In genomic region chr11:83801799-83802198, GRCh38 we compare ENCODE assay signal across 16 cellular contexts.
DNase-seq lines count a peak whose midpoint lies in the region; ATAC-seq and TF ChIP-seq lines count a peak whose summit lies in the region.
"Had no signal": no experiment of that assay in that cellular context is flagged by ENCODE, and none has a peak within 500 bp of the region (broad histone marks: within the 10 kb centered on the region; RNA-seq: fewer than 3 reads in every experiment).

No MANE protein-coding gene starts in this region.

- no peak overlapping the region for H3K27ac Mint-ChIP-seq in WTC11
- H3K27ac Mint-ChIP-seq: CD8-positive, alpha-beta T cell had no signal

- POLR2A ChIA-PET in WTC11 (lab: Charles Lee) = no interaction called here

- no peak overlapping the region for H3K4me3 ChIP-seq in GM06990 (replicated peaks; ENCODE audit: low read depth, low read length)
- H3K4me3 ChIP-seq in Jurkat, Clone E6-1 (ENCODE audit: low read length) = no peak overlapping the region
- no peak overlapping the region for H3K4me3 ChIP-seq in mesendoderm (ENCODE audit: low read length)
- H3K4me3 ChIP-seq: lung, spleen had no signal

- no peak for DNase-seq in GM06990 (ENCODE audit: extremely low read depth, insufficient read length)
- DNase-seq in Jurkat, Clone E6-1 (ENCODE audit: low read depth, low spot score) = peak; percentile 11
- DNase-seq in WTC11 (ENCODE audit: low spot score) = no peak
- peak; percentile 42 for DNase-seq in mesendoderm
- no peak for DNase-seq in NOMO-1 (lab: John Stamatoyannopoulos, UW; ENCODE audit: unreplicated experiment in 2 of 2)
- no peak for DNase-seq in NCI-H1436 treated with DMSO at 0.1 percent for 48 hours (lab: John Stamatoyannopoulos, UW)
- DNase-seq: activated naive CD4-positive, alpha-beta T cell; CD8-positive, alpha-beta T cell; GF-D8; hypothalamus; nucleus accumbens; SHP77; spleen had no signal

- no peak overlapping the region for H3K9ac ChIP-seq in mesendoderm (ENCODE audit: low read length)

- TF ChIP-seq CTCF in GM06990 (IDR thresholded peaks at IDR 0.05; ENCODE audit: insufficient read depth, low read length, poor library complexity, severe bottlenecking) (peak; percentile 31), WTC11 (IDR thresholded peaks at IDR 0.05) (no peak)

- CTCF ChIA-PET in WTC11 (lab: Charles Lee) = interaction anchor here (0.8 to 1.2 kb wide), 2 partner anchors 8 to 509 kb away, joined by 3 to 4 read pairs; no protein-coding TSS in a partner anchor

- H3K4me2 ChIP-seq in mesendoderm (ENCODE audit: low read length) = no peak overlapping the region

- H3K27ac ChIP-seq in mesendoderm (ENCODE audit: low read depth, low read length) = no peak overlapping the region
- H3K27ac ChIP-seq: spleen had no signal

- H3K4ac ChIP-seq in mesendoderm (ENCODE audit: low read depth, low read length) = no peak overlapping the region

- H4K5ac ChIP-seq in mesendoderm (ENCODE audit: low read length) = no peak overlapping the region

- H2BK5ac ChIP-seq in mesendoderm (ENCODE audit: low read length) = no peak overlapping the region

- H3K79me2 ChIP-seq in mesendoderm (ENCODE audit: control insufficient read depth, insufficient read depth, low read length) = no peaks in the 10 kb centered on the region

- no peak overlapping the region for H3K4me3 Mint-ChIP-seq in WTC11
- H3K4me3 Mint-ChIP-seq: CD8-positive, alpha-beta T cell had no signal

- H4K8ac ChIP-seq in mesendoderm (ENCODE audit: low read depth, low read length) = no peak overlapping the region

- H3K79me1 ChIP-seq in mesendoderm (ENCODE audit: low read length) = no peaks in the 10 kb centered on the region

- H3K9me3 Mint-ChIP-seq in WTC11 = no peaks in the 10 kb centered on the region
- H3K9me3 Mint-ChIP-seq: CD8-positive, alpha-beta T cell had no signal

- peak; percentile 80 for ATAC-seq in WTC11
- no peak for ATAC-seq in HG03442 (IDR thresholded peaks at IDR 0.05; ENCODE audit: unreplicated experiment)
- no peak for ATAC-seq in GM18519 (IDR thresholded peaks at IDR 0.05; ENCODE audit: low FRiP score, unreplicated experiment)
- ATAC-seq: CD8-positive, alpha-beta T cell had no signal

- no peak overlapping the region for H2AK5ac ChIP-seq in mesendoderm (ENCODE audit: low read length)

- H3K36me3 ChIP-seq in GM06990 (ENCODE audit: control insufficient read depth, insufficient read depth, low read length) (no peaks in the 10 kb centered on the region), mesendoderm (ENCODE audit: control insufficient read depth, insufficient read depth, low read length) (no peaks in the 10 kb centered on the region)
- H3K36me3 ChIP-seq: spleen had no signal

- no peaks in the 10 kb centered on the region for H3K27me3 Mint-ChIP-seq in WTC11 (ENCODE audit: low read depth)

- no peaks in the 10 kb centered on the region for H3K36me3 Mint-ChIP-seq in WTC11
- H3K36me3 Mint-ChIP-seq: CD8-positive, alpha-beta T cell had no signal

- H3K27me3 ChIP-seq in GM06990 (replicated peaks; ENCODE audit: control insufficient read depth, insufficient read depth, low read length) (no peaks in the 10 kb centered on the region; the same call in 1 of the 2 replicates), mesendoderm (ENCODE audit: insufficient read depth, low read length, poor library complexity) (no peaks in the 10 kb centered on the region)
- H3K27me3 ChIP-seq: spleen had no signal

- H3K18ac ChIP-seq in mesendoderm (ENCODE audit: low read length) = no peak overlapping the region

- H2BK15ac ChIP-seq in mesendoderm (replicated peaks; ENCODE audit: low read depth) = no peak overlapping the region

- H3K23ac ChIP-seq in mesendoderm (ENCODE audit: low read length) = no peak overlapping the region

- no peak overlapping the region for H2BK120ac ChIP-seq in mesendoderm (ENCODE audit: low read depth, low read length)

- peaks cover 2% of the 10 kb centered on the region for H3K4me1 ChIP-seq in mesendoderm (ENCODE audit: control insufficient read depth, low read depth, low read length)
- H3K4me1 ChIP-seq: spleen had no signal

- no CpG with 5 or more reads among the region's 1 CpG for WGBS in mesendoderm (ENCODE audit: extremely low coverage, insufficient coverage, low lambda C conversion rate)

- no peak overlapping the region for H3K56ac ChIP-seq in mesendoderm (ENCODE audit: low read length)

- H3K4me1 Mint-ChIP-seq in WTC11 = no peaks in the 10 kb centered on the region

TF ChIP-seq in WTC11, 78 proteins besides CTCF, POLR2A, EP300 and RAD21:
- TF ChIP-seq, protein P1, sequence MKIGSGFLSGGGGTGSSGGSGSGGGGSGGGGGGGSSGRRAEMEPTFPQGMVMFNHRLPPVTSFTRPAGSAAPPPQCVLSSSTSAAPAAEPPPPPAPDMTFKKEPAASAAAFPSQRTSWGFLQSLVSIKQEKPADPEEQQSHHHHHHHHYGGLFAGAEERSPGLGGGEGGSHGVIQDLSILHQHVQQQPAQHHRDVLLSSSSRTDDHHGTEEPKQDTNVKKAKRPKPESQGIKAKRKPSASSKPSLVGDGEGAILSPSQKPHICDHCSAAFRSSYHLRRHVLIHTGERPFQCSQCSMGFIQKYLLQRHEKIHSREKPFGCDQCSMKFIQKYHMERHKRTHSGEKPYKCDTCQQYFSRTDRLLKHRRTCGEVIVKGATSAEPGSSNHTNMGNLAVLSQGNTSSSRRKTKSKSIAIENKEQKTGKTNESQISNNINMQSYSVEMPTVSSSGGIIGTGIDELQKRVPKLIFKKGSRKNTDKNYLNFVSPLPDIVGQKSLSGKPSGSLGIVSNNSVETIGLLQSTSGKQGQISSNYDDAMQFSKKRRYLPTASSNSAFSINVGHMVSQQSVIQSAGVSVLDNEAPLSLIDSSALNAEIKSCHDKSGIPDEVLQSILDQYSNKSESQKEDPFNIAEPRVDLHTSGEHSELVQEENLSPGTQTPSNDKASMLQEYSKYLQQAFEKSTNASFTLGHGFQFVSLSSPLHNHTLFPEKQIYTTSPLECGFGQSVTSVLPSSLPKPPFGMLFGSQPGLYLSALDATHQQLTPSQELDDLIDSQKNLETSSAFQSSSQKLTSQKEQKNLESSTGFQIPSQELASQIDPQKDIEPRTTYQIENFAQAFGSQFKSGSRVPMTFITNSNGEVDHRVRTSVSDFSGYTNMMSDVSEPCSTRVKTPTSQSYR (CRISPR knock-in tag; IDR thresholded peaks at IDR 0.05) = no peak
- TF ChIP-seq ZNF317 (CRISPR knock-in tag; IDR thresholded peaks at IDR 0.05; ENCODE audit: borderline replicate concordance, low read depth) (no peak), PRRX2 (CRISPR knock-in tag; IDR thresholded peaks at IDR 0.05) (no peak), USF1 (CRISPR knock-in tag; IDR thresholded peaks at IDR 0.05) (no peak)
- TF ChIP-seq, protein P2, sequence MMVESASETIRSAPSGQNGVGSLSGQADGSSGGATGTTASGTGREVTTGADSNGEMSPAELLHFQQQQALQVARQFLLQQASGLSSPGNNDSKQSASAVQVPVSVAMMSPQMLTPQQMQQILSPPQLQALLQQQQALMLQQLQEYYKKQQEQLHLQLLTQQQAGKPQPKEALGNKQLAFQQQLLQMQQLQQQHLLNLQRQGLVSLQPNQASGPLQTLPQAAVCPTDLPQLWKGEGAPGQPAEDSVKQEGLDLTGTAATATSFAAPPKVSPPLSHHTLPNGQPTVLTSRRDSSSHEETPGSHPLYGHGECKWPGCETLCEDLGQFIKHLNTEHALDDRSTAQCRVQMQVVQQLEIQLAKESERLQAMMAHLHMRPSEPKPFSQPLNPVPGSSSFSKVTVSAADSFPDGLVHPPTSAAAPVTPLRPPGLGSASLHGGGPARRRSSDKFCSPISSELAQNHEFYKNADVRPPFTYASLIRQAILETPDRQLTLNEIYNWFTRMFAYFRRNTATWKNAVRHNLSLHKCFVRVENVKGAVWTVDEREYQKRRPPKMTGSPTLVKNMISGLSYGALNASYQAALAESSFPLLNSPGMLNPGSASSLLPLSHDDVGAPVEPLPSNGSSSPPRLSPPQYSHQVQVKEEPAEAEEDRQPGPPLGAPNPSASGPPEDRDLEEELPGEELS (CRISPR knock-in tag; IDR thresholded peaks at IDR 0.05) = no peak
- TF ChIP-seq, protein P3, sequence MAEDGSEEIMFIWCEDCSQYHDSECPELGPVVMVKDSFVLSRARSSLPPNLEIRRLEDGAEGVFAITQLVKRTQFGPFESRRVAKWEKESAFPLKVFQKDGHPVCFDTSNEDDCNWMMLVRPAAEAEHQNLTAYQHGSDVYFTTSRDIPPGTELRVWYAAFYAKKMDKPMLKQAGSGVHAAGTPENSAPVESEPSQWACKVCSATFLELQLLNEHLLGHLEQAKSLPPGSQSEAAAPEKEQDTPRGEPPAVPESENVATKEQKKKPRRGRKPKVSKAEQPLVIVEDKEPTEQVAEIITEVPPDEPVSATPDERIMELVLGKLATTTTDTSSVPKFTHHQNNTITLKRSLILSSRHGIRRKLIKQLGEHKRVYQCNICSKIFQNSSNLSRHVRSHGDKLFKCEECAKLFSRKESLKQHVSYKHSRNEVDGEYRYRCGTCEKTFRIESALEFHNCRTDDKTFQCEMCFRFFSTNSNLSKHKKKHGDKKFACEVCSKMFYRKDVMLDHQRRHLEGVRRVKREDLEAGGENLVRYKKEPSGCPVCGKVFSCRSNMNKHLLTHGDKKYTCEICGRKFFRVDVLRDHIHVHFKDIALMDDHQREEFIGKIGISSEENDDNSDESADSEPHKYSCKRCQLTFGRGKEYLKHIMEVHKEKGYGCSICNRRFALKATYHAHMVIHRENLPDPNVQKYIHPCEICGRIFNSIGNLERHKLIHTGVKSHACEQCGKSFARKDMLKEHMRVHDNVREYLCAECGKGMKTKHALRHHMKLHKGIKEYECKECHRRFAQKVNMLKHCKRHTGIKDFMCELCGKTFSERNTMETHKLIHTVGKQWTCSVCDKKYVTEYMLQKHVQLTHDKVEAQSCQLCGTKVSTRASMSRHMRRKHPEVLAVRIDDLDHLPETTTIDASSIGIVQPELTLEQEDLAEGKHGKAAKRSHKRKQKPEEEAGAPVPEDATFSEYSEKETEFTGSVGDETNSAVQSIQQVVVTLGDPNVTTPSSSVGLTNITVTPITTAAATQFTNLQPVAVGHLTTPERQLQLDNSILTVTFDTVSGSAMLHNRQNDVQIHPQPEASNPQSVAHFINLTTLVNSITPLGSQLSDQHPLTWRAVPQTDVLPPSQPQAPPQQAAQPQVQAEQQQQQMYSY (CRISPR knock-in tag; IDR thresholded peaks at IDR 0.05) = no peak

Comparison
In these comparisons a context has a peak if more than half of its experiments do, and no peak if none do; other contexts are left out.
1. DNase-seq: peak in Jurkat, Clone E6-1 (single experiment) and mesendoderm (single experiment); none in GM06990 (single experiment), WTC11 (single experiment), NOMO-1 (0 of 2) and NCI-H1436 treated with DMSO at 0.1 percent for 48 hours (single experiment).